ENCODE assay signal across 1 cellular context in the genomic region with DNA sequence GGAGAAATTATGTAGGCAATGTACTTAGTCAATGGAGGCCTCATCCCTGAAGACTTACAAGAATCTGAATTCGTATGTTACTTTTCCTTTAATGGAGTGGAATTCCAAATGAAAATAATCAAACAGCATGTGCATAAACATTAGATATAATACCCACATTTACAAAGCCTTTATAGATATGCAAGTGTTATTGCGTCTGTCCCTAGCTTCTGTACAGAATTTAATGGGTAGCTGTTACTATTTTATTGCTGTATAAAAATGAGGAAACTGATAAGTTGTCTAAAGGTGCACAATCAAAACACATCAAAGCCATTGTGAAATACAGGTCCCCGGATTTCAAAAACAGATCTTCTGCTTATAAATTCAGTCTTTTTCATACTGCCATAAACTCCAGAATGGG. TPM values are rescaled to one million over a fixed set of nuclear protein-coding genes. Genes with fewer than 3 reads are reported as not detected.
"Had no signal": no experiment of that assay in that cellular context is flagged by ENCODE, and none has a peak within 500 bp of the region (broad histone marks: within the 10 kb centered on the region; RNA-seq: fewer than 3 reads in every experiment).

No MANE protein-coding gene starts in this region.

RNA-seq across cellular contexts. Expression of gene RNU1-4, which starts 12.5 kb away (rescaled TPM):
- total RNA-seq: G401 had no signal
